8 cellular contexts compared by ENCODE assay signal in the genomic region with DNA sequence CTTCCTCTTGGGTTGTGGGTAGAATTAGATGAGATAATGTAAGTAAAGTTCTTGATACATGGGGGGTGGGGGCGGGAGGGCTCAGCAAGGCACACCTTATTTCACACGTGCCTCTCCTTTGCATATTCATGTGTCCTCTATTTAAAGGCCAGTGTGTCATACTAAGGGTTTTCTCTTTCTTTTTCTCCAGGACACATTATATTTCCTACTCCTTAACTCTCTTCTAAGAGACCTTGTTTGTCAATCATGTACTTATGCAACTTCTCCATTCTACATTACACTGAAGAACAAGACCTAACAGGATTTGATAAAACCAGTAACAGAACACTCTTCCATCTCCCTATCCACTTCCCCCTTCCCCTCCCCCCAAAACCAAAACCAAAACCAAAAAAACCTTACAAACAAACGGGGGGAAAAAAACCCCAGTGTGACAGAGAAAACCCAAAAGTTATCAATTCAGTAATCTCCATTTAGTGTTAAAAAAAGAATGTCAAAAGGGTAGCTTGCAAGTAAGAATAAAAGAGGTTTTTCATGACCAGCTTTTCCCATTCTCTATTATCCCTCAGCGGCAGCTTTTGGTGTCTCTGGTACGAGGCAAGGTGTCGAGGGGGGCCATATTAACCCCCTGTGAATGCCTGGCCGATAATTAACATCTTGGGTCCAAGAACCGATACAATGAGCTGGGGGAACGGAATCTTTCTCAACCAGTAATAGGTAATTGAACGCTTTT.
A peak's percentile ranks its signal among the peaks of the same experiment; 100 is the strongest.
DNase-seq lines count a peak whose midpoint lies in the region; ATAC-seq and TF ChIP-seq lines count a peak whose summit lies in the region.

No MANE protein-coding gene starts in this region.

- no peak overlapping the region for H2BK5ac ChIP-seq in neuronal stem cell (ENCODE audit: low read length)

- H4K91ac ChIP-seq in neuronal stem cell (ENCODE audit: low read depth, low read length, poor library complexity): no peak overlapping the region

- H3K4me1 ChIP-seq in esophagus squamous epithelium (peaks cover 0 to 33% (median 0%) of the 10 kb centered on the region in 3 donors), neuronal stem cell (ENCODE audit: control insufficient read depth in 2 of 2, insufficient read depth in 1 of 2, low read depth in 1 of 2, low read length in 2 of 2) (peaks cover 5 to 6% of the 10 kb centered on the region in 2 donors), aorta (ENCODE audit: control insufficient read depth in 1 of 2, insufficient read depth in 2 of 2, low read length in 2 of 2) (peaks cover 0 to 2% of the 10 kb centered on the region in 2 donors)

- H2BK15ac ChIP-seq in neuronal stem cell (ENCODE audit: low read length): no peak overlapping the region

- TF ChIP-seq POLR2A in esophagus squamous epithelium (IDR thresholded peaks at IDR 0.05): no peak

- peak overlapping the region; percentile 6 to 78 (median 73) for H3K27ac ChIP-seq in esophagus squamous epithelium
- H3K27ac ChIP-seq in neuronal stem cell (replicated peaks; ENCODE audit: low read length): no peak overlapping the region
- H3K27ac ChIP-seq in aorta (ENCODE audit: low read depth in 1 of 2, low read length in 2 of 2): no peak overlapping the region

- peak overlapping the region; percentile 99 for H3K4me2 ChIP-seq in neuronal stem cell (ENCODE audit: insufficient read depth, low read length, poor library complexity, severe bottlenecking)

- H2AK5ac ChIP-seq in neuronal stem cell (ENCODE audit: low read depth, low read length): no peak overlapping the region

- no peak overlapping the region for H3K4ac ChIP-seq in neuronal stem cell (ENCODE audit: low read length)

- DNase-seq in AG10803 (ENCODE audit: low read depth): peak; percentile 50
- peak; percentile 29 for DNase-seq in H7
- DNase-seq in SIG-M5 treated with dmso at 0.1 percent for 504 hours (lab: John Stamatoyannopoulos, UW; ENCODE audit: unreplicated experiment): peak; percentile 91
- DNase-seq in esophagus squamous epithelium (lab: John Stamatoyannopoulos, UW): no peak
- no peak for DNase-seq in neuronal stem cell (ENCODE audit: low spot score)
- no peak for DNase-seq in NCI-H510A (lab: John Stamatoyannopoulos, UW)
- no peak for DNase-seq in aorta
- no peak for DNase-seq in HUDEP-2 (lab: John Stamatoyannopoulos, UW; ENCODE audit: unreplicated experiment in 76 of 76)

- peaks cover 15% of the 10 kb centered on the region for H3K27me3 ChIP-seq in H7 (ENCODE audit: control insufficient read depth, insufficient read depth, low read length)
- H3K27me3 ChIP-seq in esophagus squamous epithelium: peaks cover 0 to 46% (median 0%) of the 10 kb centered on the region in 4 donors
- no peaks in the 10 kb centered on the region for H3K27me3 ChIP-seq in neuronal stem cell (ENCODE audit: control insufficient read depth in 3 of 3, insufficient read depth in 3 of 3, low read depth in 1 of 3, low read length in 3 of 3)
- no peaks in the 10 kb centered on the region for H3K27me3 ChIP-seq in aorta (ENCODE audit: control insufficient read depth in 1 of 2, insufficient read depth in 2 of 2, low read length in 1 of 2)

- H3K18ac ChIP-seq in neuronal stem cell (ENCODE audit: low read length): no peak overlapping the region

- ATAC-seq in aorta (ENCODE audit: low FRiP score): no peak

- H3K9me3 ChIP-seq in esophagus squamous epithelium: no peaks in the 10 kb centered on the region
- peaks cover 0 to 8% of the 10 kb centered on the region in 2 donors for H3K9me3 ChIP-seq in neuronal stem cell (replicated peaks in 1 of 2; ENCODE audit: control insufficient read depth in 2 of 2, insufficient read depth in 1 of 2, low read depth in 1 of 2, low read length in 2 of 2)
- no peaks in the 10 kb centered on the region for H3K9me3 ChIP-seq in aorta (ENCODE audit: control insufficient read depth, low read length)

- H3K79me1 ChIP-seq in neuronal stem cell (ENCODE audit: low read depth, low read length): no peaks in the 10 kb centered on the region

- H3K36me3 ChIP-seq in H7 (replicated peaks; ENCODE audit: control insufficient read depth, insufficient read depth, low read length) (no peaks in the 10 kb centered on the region), esophagus squamous epithelium (no peaks in the 10 kb centered on the region), neuronal stem cell (replicated peaks in 1 of 2; ENCODE audit: control insufficient read depth in 2 of 2, insufficient read depth in 2 of 2, low read length in 2 of 2) (no peaks in the 10 kb centered on the region), aorta (ENCODE audit: control insufficient read depth in 1 of 2, insufficient read depth in 2 of 2, low read length in 1 of 2) (no peaks in the 10 kb centered on the region)

- no peak overlapping the region for H3K9ac ChIP-seq in neuronal stem cell (ENCODE audit: low read depth, low read length, poor library complexity)

- H3K4me3 ChIP-seq in AG10803 (ENCODE audit: low read length) (peak overlapping the region; percentile 69), H7 (ENCODE audit: insufficient read depth, low read depth, low read length) (peak overlapping the region; percentile 50), esophagus squamous epithelium (peak overlapping the region; percentile 48 to 75 (median 52)), neuronal stem cell (ENCODE audit: low read length in 2 of 2) (peak overlapping the region; percentile 20 to 79), aorta (ENCODE audit: low read length in 2 of 2) (peak overlapping the region in 1 of 2 donors; percentile 73)

- H3K23ac ChIP-seq in neuronal stem cell (ENCODE audit: low read depth, low read length, poor library complexity): no peak overlapping the region

- no peak overlapping the region for H4K8ac ChIP-seq in neuronal stem cell (ENCODE audit: low read depth, low read length)

- 21 to 27% methylated on average over 10 of the region's 10 CpGs for WGBS in esophagus squamous epithelium, 2 donors
- no CpG with 5 or more reads among the region's 10 CpGs for WGBS in neuronal stem cell (ENCODE audit: extremely low coverage in 2 of 2, insufficient read length in 2 of 2, insufficient replicate concordance in 1 of 2), 2 donors
- WGBS in aorta, 2 donors: 79 to 80% methylated on average over 10 of the region's 10 CpGs

- no peak overlapping the region for H2BK120ac ChIP-seq in neuronal stem cell (ENCODE audit: low read depth, low read length)

- intact Hi-C loops in esophagus squamous epithelium (cut with DNase I): no loop called here
- intact Hi-C loops in aorta (cut with DNase I): no loop called here

- H2AFZ ChIP-seq in neuronal stem cell (ENCODE audit: low read length): peak overlapping the region; percentile 76

- no peak overlapping the region for H2BK12ac ChIP-seq in neuronal stem cell (ENCODE audit: low read length)

- TF ChIP-seq CTCF in AG10803 (conservative IDR thresholded peaks at IDR 0.05; ENCODE audit: low read length) (no peak), esophagus squamous epithelium (IDR thresholded peaks at IDR 0.05) (no peak)

- no peak overlapping the region for H3K14ac ChIP-seq in neuronal stem cell (ENCODE audit: low read length)

Comparison
In these comparisons a context has a peak if more than half of its experiments do, and no peak if none do; other contexts are left out.
1. DNase-seq: peak in AG10803 (single experiment), H7 (single experiment) and SIG-M5 treated with dmso at 0.1 percent for 504 hours (single experiment); none in esophagus squamous epithelium (single experiment), neuronal stem cell (single experiment), NCI-H510A (single experiment), aorta (0 of 2) and HUDEP-2 (0 of 76).
2. H3K27ac ChIP-seq: peak in esophagus squamous epithelium (4 of 4); none in neuronal stem cell (single experiment) and aorta (0 of 2).